Comparison of ENCODE assay signal across 26 cellular contexts in genomic region chr5:136228358-136228757, GRCh38. TPM values are rescaled to one million over a fixed set of nuclear protein-coding genes. Genes with fewer than 3 reads are reported as not detected.
"Had no signal": no experiment of that assay in that cellular context is flagged by ENCODE, and none has a peak within 500 bp of the region (broad histone marks: within the 10 kb centered on the region; RNA-seq: fewer than 3 reads in every experiment).

No MANE protein-coding gene starts in this region.

- H3K4me3 ChIP-seq: colonic mucosa, heart left ventricle, right atrium auricular region, sigmoid colon, skin epidermis, testis, tibial nerve had no signal

- H3K4me1 ChIP-seq: colonic mucosa, heart left ventricle, right atrium auricular region, sigmoid colon, testis, tibial nerve had no signal

- H3K27ac ChIP-seq: colonic mucosa, heart left ventricle, right atrium auricular region, sigmoid colon, skin epidermis, testis, tibial nerve had no signal

- DNase-seq: colonic mucosa; dermis blood vessel endothelial cell; foreskin melanocyte; heart left ventricle; hippocampal formation; left cardiac atrium; mesendoderm; naive B cell; posterior cingulate gyrus; sigmoid colon; stimulated activated CD4-positive, alpha-beta T cell treated with anti-CD3 and anti-CD28 coated beads, Interleukin-2, amount 100 ng/mL, for 24 hours; stimulated activated CD4-positive, alpha-beta T cell treated with anti-CD3 and anti-CD28 coated beads, Interleukin-4, amount 100 ng/mL, for 4 hours; stimulated activated naive B cell treated with anti-CD40 and anti-IgM and Interleukin-4, amounts not matched to agents 10 μg/mL and 1 μg/mL and 100 μg/mL, for 72 hours; stimulated activated naive CD8-positive, alpha-beta T cell treated with anti-CD3 and anti-CD28 coated beads, Interleukin-15, amount 100 ng/mL, for 72 hours; testis had no signal

- H3K36me3 Mint-ChIP-seq: naive B cell; stimulated activated naive B cell treated with anti-CD40 and anti-IgM and Interleukin-4, amounts not matched to agents 10 μg/mL and 1 μg/mL and 100 μg/mL, for 72 hours had no signal

- H3K27ac Mint-ChIP-seq: stimulated activated naive B cell treated with anti-CD40 and anti-IgM and Interleukin-4, amounts not matched to agents 10 μg/mL and 1 μg/mL and 100 μg/mL, for 72 hours had no signal

- H3K4me1 Mint-ChIP-seq: naive B cell; stimulated activated naive B cell treated with anti-CD40 and anti-IgM and Interleukin-4, amounts not matched to agents 10 μg/mL and 1 μg/mL and 100 μg/mL, for 72 hours; stimulated activated naive CD8-positive, alpha-beta T cell treated with anti-CD3 and anti-CD28 coated beads, Interleukin-15, amount 100 ng/mL, for 72 hours had no signal

- FAIRE-seq: keratinocyte had no signal

- H3K27me3 ChIP-seq: colonic mucosa, right atrium auricular region, testis had no signal

- H3K9me3 ChIP-seq: colonic mucosa, heart left ventricle, right atrium auricular region, sigmoid colon, testis, tibial nerve had no signal

- ATAC-seq: heart left ventricle; left cardiac atrium; stimulated activated naive B cell treated with anti-CD40 and anti-IgM and Interleukin-4, amounts not matched to agents 10 μg/mL and 1 μg/mL and 100 μg/mL, for 72 hours; stimulated activated naive CD8-positive, alpha-beta T cell treated with anti-CD3 and anti-CD28 coated beads, Interleukin-15, amount 100 ng/mL, for 72 hours had no signal

- H3K36me3 ChIP-seq: colonic mucosa, heart left ventricle, right atrium auricular region, sigmoid colon, tibial nerve had no signal

- H3K9me3 Mint-ChIP-seq: naive B cell; stimulated activated naive B cell treated with anti-CD40 and anti-IgM and Interleukin-4, amounts not matched to agents 10 μg/mL and 1 μg/mL and 100 μg/mL, for 72 hours; stimulated activated naive CD8-positive, alpha-beta T cell treated with anti-CD3 and anti-CD28 coated beads, Interleukin-15, amount 100 ng/mL, for 72 hours had no signal

- H3K4me3 Mint-ChIP-seq: naive B cell; stimulated activated naive B cell treated with anti-CD40 and anti-IgM and Interleukin-4, amounts not matched to agents 10 μg/mL and 1 μg/mL and 100 μg/mL, for 72 hours; stimulated activated naive CD8-positive, alpha-beta T cell treated with anti-CD3 and anti-CD28 coated beads, Interleukin-15, amount 100 ng/mL, for 72 hours had no signal

RNA-seq across cellular contexts. Expression of gene SMIM32, which starts 35.4 kb away (rescaled TPM):
- total RNA-seq: dermis blood vessel endothelial cell, heart left ventricle, left cardiac atrium, liver, lung microvascular endothelial cell, osteocyte, pulmonary artery endothelial cell, right atrium auricular region, subcutaneous adipose tissue, tibial nerve, ureter had no signal
- polyA plus RNA-seq: esophagus, heart left ventricle, keratinocyte had no signal
